ENCODE assay signal across 1 cellular context in the genomic region with DNA sequence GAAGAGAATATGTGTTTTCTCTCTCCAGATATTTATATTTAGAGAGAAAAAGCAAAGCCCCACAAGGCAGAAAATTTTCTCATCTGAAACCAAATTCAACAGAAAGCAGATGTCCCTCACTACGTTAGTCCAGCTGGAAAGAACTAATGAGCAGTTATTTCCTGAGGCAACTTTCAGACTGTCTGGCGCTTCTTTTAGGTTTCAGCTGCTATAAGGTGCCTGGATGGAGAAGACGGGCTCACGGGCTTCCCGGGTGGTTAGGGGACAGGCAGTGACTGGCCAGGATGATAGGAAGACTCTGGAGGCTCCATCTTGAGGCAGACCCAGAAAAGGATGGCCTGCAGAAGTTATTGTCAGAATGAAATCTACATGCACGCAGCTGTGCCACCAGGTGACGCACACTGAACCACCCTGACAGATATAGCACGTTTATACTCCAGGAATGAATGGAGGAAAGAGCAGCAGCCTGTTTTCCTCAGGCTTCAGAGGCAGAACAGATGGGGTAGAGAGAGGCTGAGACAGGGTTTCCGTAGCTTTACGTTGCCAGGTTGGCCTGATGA.
A peak's percentile ranks its signal among the peaks of the same experiment; 100 is the strongest.
TF ChIP-seq lines count a peak whose summit lies in the region.

No MANE protein-coding gene starts in this region.

TF ChIP-seq in K562, 482 proteins besides CTCF, POLR2A, EP300 and RAD21:
- TF ChIP-seq MAFG (tag; conservative IDR thresholded peaks at IDR 0.05) (no peak), ATF1 (CRISPR knock-in tag; IDR thresholded peaks at IDR 0.05) (no peak), ATF1 (tag; IDR thresholded peaks at IDR 0.05) (0 out of 2 replicates have a peak, but pooled peaks have one; percentile 11), SMC3 (conservative IDR thresholded peaks at IDR 0.05; ENCODE audit: insufficient read depth, low read depth, low read length) (peak; percentile 25; the same call in 1 of the 2 replicates), DNMT1 (IDR thresholded peaks at IDR 0.05) (no peak), CREM (IDR thresholded peaks at IDR 0.05; ENCODE audit: low read depth) (peak; percentile 48), BHLHE40 (IDR thresholded peaks at IDR 0.05; ENCODE audit: low read length) (peak; percentile 49), RCOR1 (IDR thresholded peaks at IDR 0.05; ENCODE audit: borderline replicate concordance in 1 of 2, low read depth in 2 of 2, low read length in 2 of 2) (peak in 1 of 2 experiments; percentile 11; a peak in 1 of 4 replicates), FOSL1 (tag; conservative IDR thresholded peaks at IDR 0.05) (0 out of 2 replicates have a peak, but pooled peaks have one; percentile 28), MECOM (CRISPR knock-in tag; IDR thresholded peaks at IDR 0.05) (no peak)
